In genomic region chr16:53712065-53712464, GRCh38 we compare ENCODE assay signal across 28 cellular contexts.
"Had no signal": no experiment of that assay in that cellular context is flagged by ENCODE, and none has a peak within 500 bp of the region (broad histone marks: within the 10 kb centered on the region; RNA-seq: fewer than 3 reads in every experiment).

No MANE protein-coding gene starts in this region.

- H3K27me3 ChIP-seq: neural progenitor cell, ovary, right lobe of liver, spleen, suprapubic skin, testis, tibial artery, transverse colon, upper lobe of right lung, uterus had no signal

- H3K27ac ChIP-seq: neural progenitor cell, ovary, parathyroid adenoma, psoas muscle, right lobe of liver, skin epidermis, spleen, suprapubic skin, testis, tibial artery, transverse colon, upper lobe of right lung, uterus had no signal

- H3K9me3 ChIP-seq: ovary, psoas muscle, right lobe of liver, spleen, suprapubic skin, testis, tibial artery, transverse colon, upper lobe of right lung, uterus had no signal

- H3K36me3 ChIP-seq: neural progenitor cell, ovary, right lobe of liver, spleen, suprapubic skin, tibial artery, transverse colon, upper lobe of right lung, uterus had no signal

- H3K9ac ChIP-seq: neural progenitor cell, parathyroid adenoma had no signal

- H3K4me3 ChIP-seq: neural progenitor cell, ovary, psoas muscle, right lobe of liver, skin epidermis, smooth muscle cell, spleen, suprapubic skin, testis, tibial artery, transverse colon, upper lobe of right lung, uterus had no signal

- DNase-seq: naive thymus-derived CD4-positive, alpha-beta T cell; natural killer cell; occipital lobe; ovary; posterior cingulate gyrus; psoas muscle; right lobe of liver; spleen; stimulated activated CD4-positive, alpha-beta T cell treated with anti-CD3 and anti-CD28 coated beads, Interleukin-12 subunit alpha, Interleukin-12 subunit beta, amount 100 ng/mL, for 4 hours; stimulated activated CD4-positive, alpha-beta T cell treated with anti-CD3 and anti-CD28 coated beads, Interleukin-1b, Interleukin-23, amount 100 ng/mL, for 48 hours; stimulated activated CD4-positive, alpha-beta T cell treated with anti-CD3 and anti-CD28 coated beads, Interleukin-4, amount 100 ng/mL, for 1 hour; stimulated activated CD4-positive, alpha-beta T cell treated with anti-CD3 and anti-CD28 coated beads, Interleukin-4, amount 100 ng/mL, for 4 hours; stimulated activated CD8-positive, alpha-beta memory T cell treated with anti-CD3 and anti-CD28 coated beads, Interleukin-4, amount 100 ng/mL, for 48 hours; stimulated activated naive CD4-positive, alpha-beta T cell; stimulated activated naive CD8-positive, alpha-beta T cell treated with anti-CD3 and anti-CD28 coated beads, Interleukin-15, amount 100 ng/mL, for 72 hours; stimulated activated naive CD8-positive, alpha-beta T cell treated with anti-CD3 and anti-CD28 coated beads, Interleukin-15, Interleukin-2, amounts not matched to agents 100 U/mL and 50 U/mL, for 24 hours; substantia nigra; testis; tibial artery; transverse colon; upper lobe of right lung; uterus had no signal

- ATAC-seq: naive thymus-derived CD4-positive, alpha-beta T cell; natural killer cell; psoas muscle; right lobe of liver; stimulated activated memory B cell treated with anti-CD40 and anti-IgM and Interleukin-4, amounts not matched to agents 10 μg/mL and 1 μg/mL and 100 μg/mL, for 72 hours; stimulated activated naive CD8-positive, alpha-beta T cell treated with anti-CD3 and anti-CD28 coated beads, Interleukin-15, amount 100 ng/mL, for 72 hours; stimulated activated naive CD8-positive, alpha-beta T cell treated with anti-CD3 and anti-CD28 coated beads, Interleukin-15, Interleukin-2, amounts not matched to agents 100 U/mL and 50 U/mL, for 24 hours; upper lobe of right lung had no signal
